ENCODE assay signal across 31 cellular contexts in the genomic region with DNA sequence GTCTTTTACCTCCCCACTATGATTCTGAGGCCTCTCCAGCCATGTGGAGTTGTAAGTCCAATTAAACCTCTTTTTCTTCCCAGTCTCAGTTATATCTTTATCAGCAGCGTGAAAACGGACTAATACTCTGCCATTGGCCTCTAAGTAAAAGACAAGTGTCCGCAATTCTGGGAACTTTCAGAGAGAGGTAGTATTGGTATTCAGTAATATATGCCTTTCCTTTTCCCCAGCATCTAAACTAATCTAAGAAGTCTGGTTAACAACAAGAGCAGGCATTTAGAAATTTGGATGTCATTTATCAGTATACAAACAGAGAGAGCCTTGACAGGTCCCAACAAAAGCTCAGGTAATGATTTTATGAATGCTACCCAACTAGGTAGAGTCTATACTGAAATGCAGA.
"Had no signal": no experiment of that assay in that cellular context is flagged by ENCODE, and none has a peak within 500 bp of the region (broad histone marks: within the 10 kb centered on the region; RNA-seq: fewer than 3 reads in every experiment).

No MANE protein-coding gene starts in this region.

- H3K4me3 ChIP-seq: body of pancreas, esophagus muscularis mucosa, gastrocnemius medialis, heart left ventricle had no signal

- H3K4me3 Mint-ChIP-seq: activated CD4-positive, alpha-beta memory T cell treated with anti-CD3 and anti-CD28 coated beads for 36 hours; activated CD4-positive, alpha-beta T cell treated with anti-CD3 and anti-CD28 coated beads for 36 hours; activated CD4-positive, alpha-beta T cell treated with anti-CD3 and anti-CD28 coated beads, Interleukin-2, amount 10 ng/mL, durations not matched to agents 24 days and 14 days; activated CD8-positive, alpha-beta memory T cell treated with anti-CD3 and anti-CD28 coated beads, Interleukin-2, amount 10 ng/mL, durations not matched to agents 7 days and 5 days; activated CD8-positive, alpha-beta T cell treated with anti-CD3 and anti-CD28 coated beads, Interleukin-2, amount 10 ng/mL, durations not matched to agents 7 days and 5 days; activated naive CD8-positive, alpha-beta T cell; activated T-helper 17 cell treated with anti-CD3 and anti-CD28 coated beads, Interleukin-2, amount 50 U/mL, for 72 hours; effector memory CD8-positive, alpha-beta T cell had no signal

- H3K9me3 Mint-ChIP-seq: activated CD4-positive, alpha-beta memory T cell treated with anti-CD3 and anti-CD28 coated beads for 36 hours; activated CD4-positive, alpha-beta T cell treated with anti-CD3 and anti-CD28 coated beads, Interleukin-2, amount 10 ng/mL, durations not matched to agents 24 days and 14 days; activated T-helper 17 cell treated with anti-CD3 and anti-CD28 coated beads, Interleukin-2, amount 50 U/mL, for 72 hours; effector memory CD8-positive, alpha-beta T cell had no signal

- H3K9me3 ChIP-seq: body of pancreas, esophagus muscularis mucosa, gastrocnemius medialis, heart left ventricle had no signal

- H3K27me3 Mint-ChIP-seq: activated CD4-positive, alpha-beta memory T cell treated with anti-CD3 and anti-CD28 coated beads for 36 hours; activated CD4-positive, alpha-beta T cell treated with anti-CD3 and anti-CD28 coated beads for 36 hours; activated CD4-positive, alpha-beta T cell treated with anti-CD3 and anti-CD28 coated beads, Interleukin-2, amount 10 ng/mL, durations not matched to agents 24 days and 14 days; activated CD8-positive, alpha-beta memory T cell treated with anti-CD3 and anti-CD28 coated beads, Interleukin-2, amount 10 ng/mL, durations not matched to agents 7 days and 5 days; activated naive CD8-positive, alpha-beta T cell; activated T-helper 17 cell treated with anti-CD3 and anti-CD28 coated beads, Interleukin-2, amount 50 U/mL, for 72 hours; effector memory CD8-positive, alpha-beta T cell had no signal

- DNase-seq: activated CD4-positive, alpha-beta memory T cell treated with anti-CD3 and anti-CD28 coated beads for 36 hours; activated CD4-positive, alpha-beta T cell treated with anti-CD3 and anti-CD28 coated beads for 36 hours; activated CD4-positive, alpha-beta T cell treated with anti-CD3 and anti-CD28 coated beads, Interleukin-2, amount 10 ng/mL, durations not matched to agents 24 days and 14 days; activated CD4-positive, CD25-positive, alpha-beta regulatory T cell; activated CD4-positive, CD25-positive, alpha-beta regulatory T cell treated with anti-CD3 and anti-CD28 coated beads, Interleukin-2, amount 50 U/mL, for 72 hours; activated CD8-positive, alpha-beta memory T cell treated with anti-CD3 and anti-CD28 coated beads, Interleukin-2, amount 10 ng/mL, durations not matched to agents 7 days and 5 days; activated CD8-positive, alpha-beta memory T cell treated with anti-CD3 and anti-CD28 coated beads, Interleukin-2, amount 50 U/mL, for 4 hours; activated CD8-positive, alpha-beta T cell treated with anti-CD3 and anti-CD28 coated beads, Interleukin-2, amount 10 ng/mL, durations not matched to agents 7 days and 5 days; activated effector memory CD4-positive, alpha-beta T cell treated with Interleukin-2 at 50 U/mL for 16 hours; activated gamma-delta T cell treated with Interleukin-2 at 50 U/mL for 16 hours; activated naive CD4-positive, alpha-beta T cell treated with anti-CD3 and anti-CD28 coated beads, Interleukin-2, amount 50 U/mL, for 16 hours; activated naive CD4-positive, alpha-beta T cell treated with Interleukin-2 at 50 U/mL for 16 hours; activated T-cell treated with anti-CD3 and anti-CD28 coated beads, Interleukin-2, amount 50 U/mL, for 1 hour; amniotic stem cell; anterior cingulate cortex; body of pancreas; caudate nucleus; cortex of kidney; dermis blood vessel endothelial cell; effector CD4-positive, alpha-beta T cell; effector memory CD8-positive, alpha-beta T cell; erythroblast; foreskin keratinocyte; gastrocnemius medialis; glutamatergic neuron; heart left ventricle; T-helper 2 cell had no signal

- ATAC-seq: activated CD4-positive, alpha-beta T cell treated with anti-CD3 and anti-CD28 coated beads for 36 hours; activated CD8-positive, alpha-beta memory T cell treated with anti-CD3 and anti-CD28 coated beads, Interleukin-2, amount 10 ng/mL, durations not matched to agents 7 days and 5 days; activated CD8-positive, alpha-beta T cell treated with anti-CD3 and anti-CD28 coated beads, Interleukin-2, amount 10 ng/mL, durations not matched to agents 7 days and 5 days; activated T-helper 17 cell treated with anti-CD3 and anti-CD28 coated beads, Interleukin-2, amount 50 U/mL, for 72 hours; body of pancreas; effector memory CD8-positive, alpha-beta T cell; foreskin keratinocyte; heart left ventricle had no signal

- H3K27ac ChIP-seq: body of pancreas, esophagus muscularis mucosa, foreskin keratinocyte, gastrocnemius medialis, heart left ventricle had no signal

- H3K27ac Mint-ChIP-seq: activated CD4-positive, alpha-beta memory T cell treated with anti-CD3 and anti-CD28 coated beads for 36 hours; activated CD4-positive, alpha-beta T cell treated with anti-CD3 and anti-CD28 coated beads for 36 hours; activated CD4-positive, alpha-beta T cell treated with anti-CD3 and anti-CD28 coated beads, Interleukin-2, amount 10 ng/mL, durations not matched to agents 24 days and 14 days; activated CD8-positive, alpha-beta memory T cell treated with anti-CD3 and anti-CD28 coated beads, Interleukin-2, amount 10 ng/mL, durations not matched to agents 7 days and 5 days; activated CD8-positive, alpha-beta T cell treated with anti-CD3 and anti-CD28 coated beads, Interleukin-2, amount 10 ng/mL, durations not matched to agents 7 days and 5 days; activated naive CD8-positive, alpha-beta T cell; activated T-helper 17 cell treated with anti-CD3 and anti-CD28 coated beads, Interleukin-2, amount 50 U/mL, for 72 hours; effector memory CD8-positive, alpha-beta T cell had no signal

- H3K4me1 ChIP-seq: body of pancreas, esophagus muscularis mucosa, foreskin keratinocyte had no signal

- H3K27me3 ChIP-seq: body of pancreas, esophagus muscularis mucosa, foreskin keratinocyte, gastrocnemius medialis, heart left ventricle had no signal

- FAIRE-seq: colon had no signal

- H3K4me1 Mint-ChIP-seq: activated CD4-positive, alpha-beta T cell treated with anti-CD3 and anti-CD28 coated beads, Interleukin-2, amount 10 ng/mL, durations not matched to agents 24 days and 14 days; activated CD8-positive, alpha-beta memory T cell treated with anti-CD3 and anti-CD28 coated beads, Interleukin-2, amount 10 ng/mL, durations not matched to agents 7 days and 5 days; activated T-helper 17 cell treated with anti-CD3 and anti-CD28 coated beads, Interleukin-2, amount 50 U/mL, for 72 hours had no signal
